In genomic region chr2:25690058-25690457, GRCh38 we compare ENCODE assay signal across 17 cellular contexts. TPM values are rescaled to one million over a fixed set of nuclear protein-coding genes. Genes with fewer than 3 reads are reported as not detected.
A peak's percentile ranks its signal among the peaks of the same experiment; 100 is the strongest.
DNase-seq lines count a peak whose midpoint lies in the region; ATAC-seq and TF ChIP-seq lines count a peak whose summit lies in the region.
"Had no signal": no experiment of that assay in that cellular context is flagged by ENCODE, and none has a peak within 500 bp of the region (broad histone marks: within the 10 kb centered on the region; RNA-seq: fewer than 3 reads in every experiment).

No MANE protein-coding gene starts in this region.

- H3K36me3 ChIP-seq in adipocyte (ENCODE audit: control insufficient read depth, insufficient read depth, low read length, severe bottlenecking), result no peaks in the 10 kb centered on the region
- no peaks in the 10 kb centered on the region for H3K36me3 ChIP-seq in mesenchymal stem cell (ENCODE audit: control insufficient read depth in 1 of 2, insufficient read depth in 2 of 2, low read depth in 1 of 2, low read length in 2 of 2)
- no peaks in the 10 kb centered on the region for H3K36me3 ChIP-seq in adrenal gland (replicated peaks in 1 of 2)
- H3K36me3 ChIP-seq in mucosa of descending colon (ENCODE audit: low read depth), result no peaks in the 10 kb centered on the region
- H3K36me3 ChIP-seq: ascending aorta, esophagus squamous epithelium, sigmoid colon had no signal

- no peak overlapping the region for H2AK5ac ChIP-seq in mesenchymal stem cell (ENCODE audit: low read length, severe bottlenecking)

- H2BK12ac ChIP-seq in mesenchymal stem cell (ENCODE audit: low read length in 2 of 2), result no peak overlapping the region

- DNase-seq in Caki2 (ENCODE audit: low read depth) (peak; percentile 77), HK-2 (ENCODE audit: unreplicated experiment) (peak; percentile 33), adipocyte (ENCODE audit: low read depth) (peak; percentile 7), mesenchymal stem cell (peak; percentile 54), adrenal gland (no peak), cerebellum (ENCODE audit: low spot score) (no peak), mucosa of descending colon (no peak)
- DNase-seq: activated CD4-positive, alpha-beta T cell treated with anti-CD3 and anti-CD28 coated beads, Interleukin-2, amount 10 ng/mL, durations not matched to agents 24 days and 14 days; CD4-positive, alpha-beta T cell; dermis blood vessel endothelial cell; esophagus squamous epithelium; H7; NCI-H1048; sigmoid colon; T-helper 17 cell had no signal

- no peaks in the 10 kb centered on the region for H3K79me1 ChIP-seq in mesenchymal stem cell (replicated peaks; ENCODE audit: low read length, poor library complexity, severe bottlenecking)

- H3K9me3 ChIP-seq in adipocyte (ENCODE audit: control insufficient read depth, low read length) (no peaks in the 10 kb centered on the region), mesenchymal stem cell (ENCODE audit: control insufficient read depth, low read length) (no peaks in the 10 kb centered on the region), adrenal gland (replicated peaks in 1 of 3) (no peaks in the 10 kb centered on the region), mucosa of descending colon (no peaks in the 10 kb centered on the region)
- H3K9me3 ChIP-seq: ascending aorta, esophagus squamous epithelium, sigmoid colon had no signal

- H3K14ac ChIP-seq in mesenchymal stem cell (ENCODE audit: low read length in 2 of 2), result no peak overlapping the region

- H2BK5ac ChIP-seq in mesenchymal stem cell (ENCODE audit: low read depth, low read length, poor library complexity, severe bottlenecking), result no peak overlapping the region

- H3K9ac ChIP-seq in adipocyte (ENCODE audit: low read length), result no peak overlapping the region
- no peak overlapping the region for H3K9ac ChIP-seq in mesenchymal stem cell (ENCODE audit: low read length)

- TF ChIP-seq POLR2A in adrenal gland (IDR thresholded peaks at IDR 0.05), result no peak

- H3K27ac ChIP-seq in mesenchymal stem cell (ENCODE audit: low read length, poor library complexity, severe bottlenecking) (no peak overlapping the region), adrenal gland (no peak overlapping the region)
- H3K27ac ChIP-seq: ascending aorta, esophagus squamous epithelium, sigmoid colon had no signal

- no peak overlapping the region for H3K4me3 ChIP-seq in adipocyte (ENCODE audit: low read length)
- H3K4me3 ChIP-seq in mesenchymal stem cell (ENCODE audit: insufficient read depth in 1 of 2, low read depth in 1 of 2, low read length in 2 of 2), result no peak overlapping the region
- no peak overlapping the region for H3K4me3 ChIP-seq in adrenal gland
- no peak overlapping the region for H3K4me3 ChIP-seq in mucosa of descending colon
- H3K4me3 ChIP-seq: ascending aorta, esophagus squamous epithelium, sigmoid colon had no signal

- H3K27me3 ChIP-seq in adipocyte (replicated peaks; ENCODE audit: control insufficient read depth, insufficient read depth, low read length) (no peaks in the 10 kb centered on the region), mesenchymal stem cell (ENCODE audit: control insufficient read depth in 1 of 2, insufficient read depth in 1 of 2, low read length in 2 of 2) (peaks cover 0 to 11% of the 10 kb centered on the region in 2 experiments), adrenal gland (no peaks in the 10 kb centered on the region)
- H3K27me3 ChIP-seq: ascending aorta, esophagus squamous epithelium, sigmoid colon had no signal

- WGBS in mesenchymal stem cell, result 13% methylated on average over 1 of the region's 1 CpG
- 50 to 86% (median 69%) methylated on average over 1 of the region's 1 CpG for WGBS in adrenal gland, 4 donors

- no peak overlapping the region for H2BK15ac ChIP-seq in mesenchymal stem cell (ENCODE audit: low read depth, poor library complexity, severe bottlenecking)

- H4K91ac ChIP-seq in mesenchymal stem cell (ENCODE audit: low read length), result no peak overlapping the region

- no peak overlapping the region for H2AFZ ChIP-seq in mesenchymal stem cell (ENCODE audit: low read depth, low read length)

- H3K23ac ChIP-seq in mesenchymal stem cell (ENCODE audit: low read length in 2 of 2), result no peak overlapping the region

- H3K18ac ChIP-seq in mesenchymal stem cell (ENCODE audit: low read depth in 1 of 2, low read length in 2 of 2), result no peak overlapping the region

- intact Hi-C loops in adrenal gland (cut with DNase I), result no loop called here
- intact Hi-C loops in mucosa of descending colon (cut with DNase I, micrococcal nuclease), result no loop called here

- H3K4ac ChIP-seq in mesenchymal stem cell (ENCODE audit: low read depth in 1 of 2, low read length in 2 of 2), result no peak overlapping the region

- in situ Hi-C loops in Caki2 (cut with HindIII; ENCODE audit: low pct_unique_long_range_greater_than_20kb, low sequenced_read_pairs), result no loop called here

- H3K4me2 ChIP-seq in mesenchymal stem cell (ENCODE audit: low read length, poor library complexity, severe bottlenecking), result no peak overlapping the region

- H2BK120ac ChIP-seq in mesenchymal stem cell (ENCODE audit: low read depth, low read length), result no peak overlapping the region

- H3K4me1 ChIP-seq in adipocyte (ENCODE audit: control insufficient read depth, insufficient read depth, low read length) (no peaks in the 10 kb centered on the region), mesenchymal stem cell (ENCODE audit: control insufficient read depth, insufficient read depth, low read depth, low read length) (no peaks in the 10 kb centered on the region), adrenal gland (replicated peaks in 1 of 2) (no peaks in the 10 kb centered on the region), mucosa of descending colon (ENCODE audit: low read depth) (no peaks in the 10 kb centered on the region)
- H3K4me1 ChIP-seq: ascending aorta, esophagus squamous epithelium, sigmoid colon had no signal

- no peak for TF ChIP-seq CTCF in adrenal gland (IDR thresholded peaks at IDR 0.05)
- TF ChIP-seq CTCF in mucosa of descending colon (IDR thresholded peaks at IDR 0.05), result no peak

- no peak overlapping the region for H4K8ac ChIP-seq in mesenchymal stem cell (ENCODE audit: low read length)

- no peak for ATAC-seq in mucosa of descending colon
- no peak for ATAC-seq in HG02798 (IDR thresholded peaks at IDR 0.05; ENCODE audit: poor library complexity, unreplicated experiment)
- ATAC-seq: T-helper 17 cell had no signal

RNA-seq across cellular contexts. Expression of gene DTNB, which starts 16.7 kb away (rescaled TPM):
- total RNA-seq in Caki2 (2014; rRNA removed; shearing (Covaris generic); ENCODE audit: low replicate concordance), result 6.3 and 12.3 TPM in 2 replicates
- polyA plus RNA-seq in mesenchymal stem cell (2013, experiment 1 of 2), result 2.3 TPM
- polyA plus RNA-seq in mesenchymal stem cell (2013, experiment 2 of 2), result 3.0 TPM
- total RNA-seq in adrenal gland, result 10 to 100 TPM in 4 of 8 donors, 1 to 10 TPM in 4; 7.4 to 26.1 (median 9.4) TPM
- polyA plus RNA-seq in adrenal gland, result 10 to 100 TPM in 2 of 3 donors, 1 to 10 TPM in 1; 4.7 to 27.5 (median 16.5) TPM
- total RNA-seq in cerebellum, result 39.9 TPM
- 1 to 10 TPM; 4.8 to 8.8 (median 7.2) TPM for total RNA-seq in mucosa of descending colon

Comparison
In these comparisons a context has a peak if more than half of its experiments do, and no peak if none do; other contexts are left out.
1. DNase-seq: peak in Caki2 (single experiment), HK-2 (single experiment), adipocyte (single experiment) and mesenchymal stem cell (single experiment); none in adrenal gland (0 of 7), cerebellum (single experiment) and mucosa of descending colon (0 of 3).